ENCODE assay signal across 1 cellular context in the genomic region with DNA sequence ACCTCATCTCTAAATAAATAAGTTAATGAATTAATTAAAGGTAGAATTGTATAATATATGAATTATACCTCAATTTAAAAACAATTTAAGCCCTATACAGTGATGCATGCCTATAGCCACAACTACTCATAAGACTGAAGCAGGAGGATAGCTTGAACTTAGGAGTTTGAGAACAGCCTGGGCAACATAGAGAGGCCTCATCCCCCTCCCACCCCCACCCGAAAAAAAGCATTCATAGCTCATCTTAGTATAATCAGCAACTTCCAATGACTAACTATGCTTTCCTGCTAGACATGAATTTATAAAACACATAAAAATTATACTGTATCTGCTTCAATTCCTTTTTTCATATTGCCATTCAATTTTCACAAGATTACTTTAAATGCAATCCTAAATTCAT.
TF ChIP-seq lines count a peak whose summit lies in the region.

No MANE protein-coding gene starts in this region.

TF ChIP-seq in K562, 482 proteins besides CTCF, POLR2A, EP300 and RAD21 (continued from another document):
- TF ChIP-seq SMC3 (conservative IDR thresholded peaks at IDR 0.05; ENCODE audit: insufficient read depth, low read depth, low read length): no peak
